In genomic region chr1:35642472-35642955, GRCh38 we compare ENCODE assay signal across 8 cellular contexts. TPM values are rescaled to one million over a fixed set of nuclear protein-coding genes. Genes with fewer than 3 reads are reported as not detected.
DNase-seq lines count a peak whose midpoint lies in the region; ATAC-seq, FAIRE-seq and TF ChIP-seq lines count a peak whose summit lies in the region.

No MANE protein-coding gene starts in this region.

- no peak for TF ChIP-seq POLR2A in GM18505 (IDR thresholded peaks at IDR 0.05; ENCODE audit: borderline replicate concordance, extremely low read depth, insufficient read depth, insufficient read length)

- H3K36me3 ChIP-seq in osteoblast (ENCODE audit: insufficient read depth, low read length) = no peaks in the 10 kb centered on the region

- H3K9me3 ChIP-seq in osteoblast (ENCODE audit: low read depth, low read length) = no peaks in the 10 kb centered on the region

- FAIRE-seq in D721Med (lab: Jason Lieb, UNC) = no peak

- H2AFZ ChIP-seq in osteoblast (ENCODE audit: low read length) = peak overlapping the region; percentile 98

- H3K4me1 ChIP-seq in osteoblast (ENCODE audit: insufficient read depth, low read length) = peaks cover 30% of the 10 kb centered on the region

- H3K4me2 ChIP-seq in osteoblast (ENCODE audit: insufficient read depth, low read length) = peak overlapping the region; percentile 100

- TF ChIP-seq CTCF in GM12873 (IDR thresholded peaks at IDR 0.05; ENCODE audit: insufficient read depth, low read depth, low read length, missing control alignments) = peak; percentile 1
- TF ChIP-seq CTCF in choroid plexus epithelial cell (conservative IDR thresholded peaks at IDR 0.05; ENCODE audit: low read depth, low read length) = no peak
- no peak for TF ChIP-seq CTCF in osteoblast (IDR thresholded peaks at IDR 0.05; ENCODE audit: extremely low read depth, low read depth, low read length)
- no peak for TF ChIP-seq CTCF in D721Med (IDR thresholded peaks at IDR 0.05; ENCODE audit: insufficient read depth, missing control alignments)

- peaks cover 35% of the 10 kb centered on the region for H3K79me2 ChIP-seq in osteoblast (ENCODE audit: insufficient read depth, low read length)

- DNase-seq in NOMO-1 treated with DMSO at 0.1 percent for 48 hours (lab: John Stamatoyannopoulos, UW; ENCODE audit: unreplicated experiment) = peak; percentile 23
- DNase-seq in choroid plexus epithelial cell (ENCODE audit: low read depth) = no peak
- no peak for DNase-seq in osteoblast (ENCODE audit: insufficient read length, low spot score, missing footprints)
- DNase-seq in D721Med (ENCODE audit: insufficient read length, low spot score) = no peak

- peaks cover 25% of the 10 kb centered on the region for H3K27me3 ChIP-seq in osteoblast (ENCODE audit: insufficient read depth, low read length)

- H4K20me1 ChIP-seq in osteoblast (ENCODE audit: insufficient read depth, low read length) = no peaks in the 10 kb centered on the region

- H3K4me3 ChIP-seq in choroid plexus epithelial cell (ENCODE audit: low read depth, low read length) (peak overlapping the region; percentile 79), osteoblast (ENCODE audit: insufficient read depth, low read length) (peak overlapping the region; percentile 99)

- ATAC-seq in GM18505 (IDR thresholded peaks at IDR 0.05; ENCODE audit: unreplicated experiment) (no peak), GM18868 (IDR thresholded peaks at IDR 0.05; ENCODE audit: unreplicated experiment) (no peak), HG03439 (IDR thresholded peaks at IDR 0.05; ENCODE audit: unreplicated experiment) (no peak)

- H3K27ac ChIP-seq in osteoblast (ENCODE audit: low read depth, low read length) = peak overlapping the region; percentile 97

RNA-seq across cellular contexts. Expression of gene PSMB2, which starts 1.2 kb away (rescaled TPM):
- 17.1 and 18.5 TPM in 2 replicates for total RNA-seq in osteoblast
